Comparison of ENCODE assay signal across 1 cellular context in the genomic region with DNA sequence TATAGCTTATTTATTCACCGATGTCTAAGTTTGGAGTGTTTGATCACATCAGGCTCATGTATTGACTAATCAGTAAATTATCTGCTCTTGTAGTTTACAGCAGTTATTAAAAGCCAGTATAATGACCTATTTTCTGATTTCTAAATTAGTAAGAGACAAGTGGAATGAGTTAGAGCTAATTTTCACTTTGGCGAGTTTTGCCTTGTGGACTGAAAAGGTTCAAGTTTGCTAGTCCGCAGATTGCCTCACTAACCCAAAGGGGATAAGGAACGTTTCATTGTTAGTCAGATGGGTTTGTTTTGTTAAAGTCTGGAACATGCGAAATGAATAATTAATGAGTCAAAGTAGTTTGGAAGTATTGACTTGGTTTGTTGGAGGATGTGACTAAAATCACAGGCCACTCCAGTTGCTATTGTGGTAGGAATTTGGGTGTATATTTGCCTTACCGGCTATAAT.
TF ChIP-seq lines count a peak whose summit lies in the region.

No MANE protein-coding gene starts in this region.

TF ChIP-seq in GM12878, 131 proteins besides CTCF, POLR2A, EP300 and RAD21 (continued from another document):
- TF ChIP-seq, protein P1, sequence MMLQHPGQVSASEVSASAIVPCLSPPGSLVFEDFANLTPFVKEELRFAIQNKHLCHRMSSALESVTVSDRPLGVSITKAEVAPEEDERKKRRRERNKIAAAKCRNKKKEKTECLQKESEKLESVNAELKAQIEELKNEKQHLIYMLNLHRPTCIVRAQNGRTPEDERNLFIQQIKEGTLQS (IDR thresholded peaks at IDR 0.05; ENCODE audit: borderline replicate concordance, extremely low read depth, low read depth, low read length), result no peak
- TF ChIP-seq RUNX3 (IDR thresholded peaks at IDR 0.05; ENCODE audit: low read length) (peak; percentile 96), SPI1 (IDR thresholded peaks at IDR 0.05; ENCODE audit: borderline replicate concordance, insufficient read depth, low read depth, low read length) (no peak), MEF2B (IDR thresholded peaks at IDR 0.05; ENCODE audit: partially characterized antibody, poor library complexity, severe bottlenecking) (peak; percentile 55)
- TF ChIP-seq, protein P2, sequence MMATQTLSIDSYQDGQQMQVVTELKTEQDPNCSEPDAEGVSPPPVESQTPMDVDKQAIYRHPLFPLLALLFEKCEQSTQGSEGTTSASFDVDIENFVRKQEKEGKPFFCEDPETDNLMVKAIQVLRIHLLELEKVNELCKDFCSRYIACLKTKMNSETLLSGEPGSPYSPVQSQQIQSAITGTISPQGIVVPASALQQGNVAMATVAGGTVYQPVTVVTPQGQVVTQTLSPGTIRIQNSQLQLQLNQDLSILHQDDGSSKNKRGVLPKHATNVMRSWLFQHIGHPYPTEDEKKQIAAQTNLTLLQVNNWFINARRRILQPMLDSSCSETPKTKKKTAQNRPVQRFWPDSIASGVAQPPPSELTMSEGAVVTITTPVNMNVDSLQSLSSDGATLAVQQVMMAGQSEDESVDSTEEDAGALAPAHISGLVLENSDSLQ (IDR thresholded peaks at IDR 0.05), result 0 out of 2 replicates have a peak, but pooled peaks have one; percentile 21
TF ChIP-seq in GM12878: peak in this region for 38.
